Comparison of ENCODE assay signal across 8 cellular contexts in the genomic region with DNA sequence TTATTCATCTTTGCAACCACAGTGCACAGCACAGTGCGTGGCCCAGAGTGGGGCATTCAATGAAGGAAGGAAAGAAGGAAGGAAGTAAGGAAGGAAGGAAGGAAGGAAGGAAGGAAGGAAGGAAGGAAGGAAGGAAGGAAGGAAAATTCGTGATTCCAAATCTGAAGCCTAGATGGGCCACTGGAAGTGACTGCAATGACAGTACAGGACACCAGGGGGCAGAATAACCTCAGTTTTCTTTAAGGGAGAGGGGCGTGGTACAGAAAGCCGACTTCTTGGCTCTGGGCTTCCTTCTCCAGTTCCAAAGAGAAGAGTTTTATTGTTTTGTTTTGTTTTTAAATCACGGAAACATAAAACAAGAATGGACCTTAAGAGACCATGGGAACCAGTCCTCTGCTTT. TPM values are rescaled to one million over a fixed set of nuclear protein-coding genes. Genes with fewer than 3 reads are reported as not detected.
A peak's percentile ranks its signal among the peaks of the same experiment; 100 is the strongest.
DNase-seq lines count a peak whose midpoint lies in the region; ATAC-seq and TF ChIP-seq lines count a peak whose summit lies in the region.

No MANE protein-coding gene starts in this region.

- H3K9me3 ChIP-seq in esophagus squamous epithelium (no peaks in the 10 kb centered on the region), tibial nerve (no peaks in the 10 kb centered on the region)

- H3K4me1 ChIP-seq in esophagus squamous epithelium (peaks cover 0 to 20% (median 3%) of the 10 kb centered on the region in 3 donors), tibial nerve (peaks cover 0 to 7% (median 0%) of the 10 kb centered on the region in 4 donors)

- 3 to 4% methylated on average over 5 of the region's 5 CpGs for WGBS in esophagus squamous epithelium, 2 donors
- 2 to 4% methylated on average over 5 of the region's 5 CpGs for WGBS in tibial nerve, 2 donors

- DNase-seq in COR-L47 (lab: John Stamatoyannopoulos, UW) (peak; percentile 14), HEK293T (ENCODE audit: extremely low spot score) (peak; percentile 82), NOMO-1 treated with DMSO at 0.1 percent for 48 hours (lab: John Stamatoyannopoulos, UW; ENCODE audit: unreplicated experiment) (peak; percentile 44), activated T-cell treated with anti-CD3 and anti-CD28 coated beads for 24 hours (ENCODE audit: low read depth) (peak; percentile 20), esophagus squamous epithelium (lab: John Stamatoyannopoulos, UW) (no peak), tibial nerve (ENCODE audit: low spot score in 2 of 2) (peak; percentile 19 to 70)

- H3K27ac ChIP-seq in esophagus squamous epithelium, result no peak overlapping the region
- no peak overlapping the region for H3K27ac ChIP-seq in tibial nerve

- H3K36me3 ChIP-seq in esophagus squamous epithelium (no peaks in the 10 kb centered on the region), tibial nerve (no peaks in the 10 kb centered on the region)

- TF ChIP-seq EP300 in tibial nerve (IDR thresholded peaks at IDR 0.05), result no peak

- H3K4me3 Mint-ChIP-seq in nephron, result no peak overlapping the region

- peaks cover 5% of the 10 kb centered on the region for H3K36me3 Mint-ChIP-seq in nephron (ENCODE audit: low read depth)

- H3K27ac Mint-ChIP-seq in nephron, result peak overlapping the region in 1 of 3 experiments; percentile 1

- no peak for TF ChIP-seq POLR2A in esophagus squamous epithelium (IDR thresholded peaks at IDR 0.05)
- no peak for TF ChIP-seq POLR2A in tibial nerve (IDR thresholded peaks at IDR 0.05)

- CTCF ChIA-PET in HEK293T (lab: Yijun Ruan, JAX), result interaction anchor here (0.7 to 2.0 kb wide), 2 partner anchors 11 to 147 kb away, joined by 3 to 8 read pairs; no protein-coding TSS in a partner anchor

- ATAC-seq in HG03097 (IDR thresholded peaks at IDR 0.05; ENCODE audit: low FRiP score, unreplicated experiment), result no peak

- intact Hi-C loops in esophagus squamous epithelium (cut with DNase I), result loop anchor here (10.0 kb wide), 1 partner anchor 458 kb away; no protein-coding TSS in a partner anchor

- POLR2A ChIA-PET in HEK293T (lab: Yijun Ruan, JAX), result no interaction called here

- H3K4me3 ChIP-seq in esophagus squamous epithelium (no peak overlapping the region), tibial nerve (no peak overlapping the region)

- peaks cover 19% of the 10 kb centered on the region for H3K4me1 Mint-ChIP-seq in nephron

- peaks cover 18% of the 10 kb centered on the region for H3K27me3 Mint-ChIP-seq in nephron (ENCODE audit: low read depth)

- H3K27me3 ChIP-seq in esophagus squamous epithelium, result peaks cover 0 to 3% (median 0%) of the 10 kb centered on the region in 4 donors
- peaks cover 0 to 8% of the 10 kb centered on the region in 2 donors for H3K27me3 ChIP-seq in tibial nerve

- H3K9me3 Mint-ChIP-seq in nephron, result no peaks in the 10 kb centered on the region

- TF ChIP-seq CTCF in esophagus squamous epithelium (IDR thresholded peaks at IDR 0.05) (peak; percentile 68 to 85 (median 80)), nephron (IDR thresholded peaks at IDR 0.05; ENCODE audit: unreplicated experiment in 3 of 3) (peak; percentile 78 to 85 (median 84)), tibial nerve (IDR thresholded peaks at IDR 0.05) (peak; percentile 57 to 85 (median 73))

TF ChIP-seq in HEK293T, 16 proteins besides CTCF, POLR2A, EP300 and RAD21:
- TF ChIP-seq SP1 (IDR thresholded peaks at IDR 0.05) (no peak), BHLHE40 (IDR thresholded peaks at IDR 0.05; ENCODE audit: borderline replicate concordance) (no peak), ZNF384 (IDR thresholded peaks at IDR 0.05) (no peak), FOXK2 (IDR thresholded peaks at IDR 0.05) (no peak), ELF4 (IDR thresholded peaks at IDR 0.05) (no peak), NFRKB (IDR thresholded peaks at IDR 0.05) (no peak), SUZ12 (IDR thresholded peaks at IDR 0.05) (no peak), L3MBTL2 (conservative IDR thresholded peaks at IDR 0.05) (no peak), TARDBP (IDR thresholded peaks at IDR 0.05) (no peak), ARNT (IDR thresholded peaks at IDR 0.05) (no peak), FOXA1 (IDR thresholded peaks at IDR 0.05) (no peak), HDGF (IDR thresholded peaks at IDR 0.05; ENCODE audit: borderline replicate concordance) (no peak), FOXM1 (IDR thresholded peaks at IDR 0.05; ENCODE audit: borderline replicate concordance) (no peak), LEF1 (IDR thresholded peaks at IDR 0.05; ENCODE audit: borderline replicate concordance) (no peak), CTBP1 (IDR thresholded peaks at IDR 0.05; ENCODE audit: borderline replicate concordance) (no peak)
- TF ChIP-seq, protein P1, sequence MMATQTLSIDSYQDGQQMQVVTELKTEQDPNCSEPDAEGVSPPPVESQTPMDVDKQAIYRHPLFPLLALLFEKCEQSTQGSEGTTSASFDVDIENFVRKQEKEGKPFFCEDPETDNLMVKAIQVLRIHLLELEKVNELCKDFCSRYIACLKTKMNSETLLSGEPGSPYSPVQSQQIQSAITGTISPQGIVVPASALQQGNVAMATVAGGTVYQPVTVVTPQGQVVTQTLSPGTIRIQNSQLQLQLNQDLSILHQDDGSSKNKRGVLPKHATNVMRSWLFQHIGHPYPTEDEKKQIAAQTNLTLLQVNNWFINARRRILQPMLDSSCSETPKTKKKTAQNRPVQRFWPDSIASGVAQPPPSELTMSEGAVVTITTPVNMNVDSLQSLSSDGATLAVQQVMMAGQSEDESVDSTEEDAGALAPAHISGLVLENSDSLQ (IDR thresholded peaks at IDR 0.05), result no peak

RNA-seq across cellular contexts. Expression of a gene that starts 47.8 kb away (rescaled TPM):
- total RNA-seq in esophagus squamous epithelium, result under 1 TPM; 0.09 to 0.53 (median 0.44) TPM
- total RNA-seq in tibial nerve, result under 1 TPM in 3 of 4 donors, not detected in 1; 0.20 to 0.60 (median 0.21) TPM
